8 cellular contexts compared by ENCODE assay signal in the genomic region with DNA sequence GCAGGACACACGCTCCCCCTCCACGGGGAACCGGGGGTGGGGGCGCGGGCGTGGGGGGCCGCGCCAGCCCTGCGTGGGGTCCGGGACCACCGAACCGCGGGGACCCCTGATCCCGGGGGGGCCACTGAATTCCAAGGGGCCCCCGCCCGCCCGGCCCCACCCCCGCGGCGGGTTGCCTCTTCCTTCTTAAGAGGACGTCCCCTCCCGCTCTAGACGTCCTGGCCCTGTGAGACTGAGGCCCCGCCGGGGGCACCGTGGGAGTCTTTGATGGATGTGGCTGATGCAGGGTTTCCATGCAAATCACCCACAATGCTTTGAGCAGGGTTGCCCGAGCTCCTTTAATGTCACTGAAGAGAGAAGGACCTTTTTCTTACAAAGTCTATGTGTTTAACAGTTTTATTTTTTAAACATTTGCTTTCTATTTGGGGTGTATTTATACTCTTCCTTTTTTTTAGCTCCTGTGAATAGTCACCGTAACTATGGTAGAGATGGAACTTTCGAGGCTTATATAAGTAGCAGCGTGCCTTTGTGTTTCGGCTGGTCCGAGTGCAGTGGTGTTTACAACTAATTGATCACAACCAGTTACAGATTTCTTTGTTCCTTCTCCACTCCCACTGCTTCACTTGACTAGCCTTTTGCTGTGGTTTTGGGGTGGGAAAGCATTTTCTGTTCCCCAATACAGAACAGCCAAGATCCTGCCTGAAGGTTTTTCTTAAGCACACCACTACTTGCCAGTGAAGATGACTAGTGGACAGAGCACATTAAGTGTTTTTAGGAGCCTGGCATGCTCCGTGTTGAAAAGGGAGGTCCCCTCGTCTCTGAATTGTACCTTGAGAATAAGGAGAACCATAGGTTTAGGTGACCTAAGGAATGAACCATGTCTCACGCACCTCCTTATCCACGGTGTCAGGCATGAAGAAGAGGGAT.
DNase-seq lines count a peak whose midpoint lies in the region; ATAC-seq lines count a peak whose summit lies in the region.

No MANE protein-coding gene starts in this region.

- DNase-seq in NCI-H2227 treated with DMSO at 0.1 percent for 48 hours (lab: John Stamatoyannopoulos, UW): peak; percentile 91
- DNase-seq in activated CD4-positive, CD25-positive, alpha-beta regulatory T cell treated with anti-CD3 and anti-CD28 coated beads, Interleukin-2, amount 50 U/mL, for 16 hours (ENCODE audit: low read depth, low spot score): peak; percentile 61
- DNase-seq in central memory CD8-positive, alpha-beta T cell (ENCODE audit: low spot score in 2 of 2): peak; percentile 52 to 76
- peak; percentile 74 for DNase-seq in kidney glomerular epithelial cell (lab: John Stamatoyannopoulos, UW)
- peak; percentile 55 to 64 for DNase-seq in stimulated activated CD4-positive, alpha-beta T cell treated with anti-CD3 and anti-CD28 coated beads, Interleukin-1b, Interleukin-23, amount 100 ng/mL, for 1 hour (ENCODE audit: low read depth in 2 of 2)

- H3K36me3 ChIP-seq in ACC112 (ENCODE audit: insufficient read depth, low read length): no peaks in the 10 kb centered on the region

- peaks cover 63% of the 10 kb centered on the region for H3K4me1 Mint-ChIP-seq in central memory CD8-positive, alpha-beta T cell

- H3K27ac Mint-ChIP-seq in central memory CD8-positive, alpha-beta T cell (ENCODE audit: low read depth): peak overlapping the region; percentile 100

- H3K79me2 ChIP-seq in ACC112 (ENCODE audit: control insufficient read depth, insufficient read depth, low read length, unreplicated experiment): no peaks in the 10 kb centered on the region

- no peaks in the 10 kb centered on the region for H3K27me3 ChIP-seq in ACC112 (ENCODE audit: insufficient read depth, low read length)

- peaks cover 39% of the 10 kb centered on the region for H3K36me3 Mint-ChIP-seq in central memory CD8-positive, alpha-beta T cell (ENCODE audit: insufficient read depth)

- H3K9me3 Mint-ChIP-seq in central memory CD8-positive, alpha-beta T cell: peaks cover 10% of the 10 kb centered on the region

- H2AFZ ChIP-seq in ACC112 (ENCODE audit: low read length, unreplicated experiment): peak overlapping the region; percentile 52

- ATAC-seq in GM18873 (IDR thresholded peaks at IDR 0.05; ENCODE audit: low FRiP score, unreplicated experiment): peak; percentile 40
- peak; percentile 54 for ATAC-seq in HG03159 (IDR thresholded peaks at IDR 0.05; ENCODE audit: unreplicated experiment)
- peak; percentile 75 for ATAC-seq in central memory CD8-positive, alpha-beta T cell (replicated peaks; ENCODE audit: extremely low read depth, poor library complexity, severe bottlenecking)

- peak overlapping the region; percentile 75 for H3K4me3 ChIP-seq in ACC112 (ENCODE audit: low read depth, low read length)

- H3K4me3 Mint-ChIP-seq in central memory CD8-positive, alpha-beta T cell: peak overlapping the region; percentile 92

- peak overlapping the region; percentile 59 for H3K27ac ChIP-seq in ACC112 (ENCODE audit: low read depth, low read length)

- peaks cover 13% of the 10 kb centered on the region for H3K4me1 ChIP-seq in ACC112 (ENCODE audit: control insufficient read depth, insufficient read depth, low read length, unreplicated experiment)

- no peaks in the 10 kb centered on the region for H3K27me3 Mint-ChIP-seq in central memory CD8-positive, alpha-beta T cell

Comparison
In these comparisons a context has a peak if more than half of its experiments do, and no peak if none do; other contexts are left out.
1. Peak in every context shown above with its lines: DNase-seq, ATAC-seq, H3K4me3 ChIP-seq and H3K27ac ChIP-seq.